ENCODE assay signal across 2 cellular contexts in genomic region chr6:84772428-84773132, GRCh38.
A peak's percentile ranks its signal among the peaks of the same experiment; 100 is the strongest.
TF ChIP-seq lines count a peak whose summit lies in the region.

No MANE protein-coding gene starts in this region.

TF ChIP-seq in endothelial cell of umbilical vein, 7 proteins besides CTCF, POLR2A, EP300 and RAD21:
- TF ChIP-seq GATA2 (IDR thresholded peaks at IDR 0.05; ENCODE audit: insufficient read depth, insufficient read length, low read depth, low read length) (no peak), EZH2 (IDR thresholded peaks at IDR 0.05; ENCODE audit: borderline replicate concordance, low read depth, low read length, severe bottlenecking) (peak; percentile 92)

TF ChIP-seq in HepG2, 621 proteins besides CTCF, POLR2A, EP300 and RAD21:
- TF ChIP-seq STAG1 (CRISPR knock-in tag; IDR thresholded peaks at IDR 0.05): no peak
- TF ChIP-seq SSRP1 (CRISPR knock-in tag; IDR thresholded peaks at IDR 0.05): no peak
- no peak for TF ChIP-seq ZNF781 (CRISPR knock-in tag; IDR thresholded peaks at IDR 0.05; ENCODE audit: borderline replicate concordance, not compliant biosample characterization)
- no peak for TF ChIP-seq ZZZ3 (CRISPR knock-in tag; IDR thresholded peaks at IDR 0.05; ENCODE audit: borderline replicate concordance)
- no peak for TF ChIP-seq MBD4 (IDR thresholded peaks at IDR 0.05; ENCODE audit: borderline replicate concordance, low read length)
- TF ChIP-seq POGZ (CRISPR knock-in tag; IDR thresholded peaks at IDR 0.05): no peak
- TF ChIP-seq, protein P1, sequence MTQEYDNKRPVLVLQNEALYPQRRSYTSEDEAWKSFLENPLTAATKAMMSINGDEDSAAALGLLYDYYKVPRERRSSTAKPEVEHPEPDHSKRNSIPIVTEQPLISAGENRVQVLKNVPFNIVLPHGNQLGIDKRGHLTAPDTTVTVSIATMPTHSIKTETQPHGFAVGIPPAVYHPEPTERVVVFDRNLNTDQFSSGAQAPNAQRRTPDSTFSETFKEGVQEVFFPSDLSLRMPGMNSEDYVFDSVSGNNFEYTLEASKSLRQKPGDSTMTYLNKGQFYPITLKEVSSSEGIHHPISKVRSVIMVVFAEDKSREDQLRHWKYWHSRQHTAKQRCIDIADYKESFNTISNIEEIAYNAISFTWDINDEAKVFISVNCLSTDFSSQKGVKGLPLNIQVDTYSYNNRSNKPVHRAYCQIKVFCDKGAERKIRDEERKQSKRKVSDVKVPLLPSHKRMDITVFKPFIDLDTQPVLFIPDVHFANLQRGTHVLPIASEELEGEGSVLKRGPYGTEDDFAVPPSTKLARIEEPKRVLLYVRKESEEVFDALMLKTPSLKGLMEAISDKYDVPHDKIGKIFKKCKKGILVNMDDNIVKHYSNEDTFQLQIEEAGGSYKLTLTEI (CRISPR knock-in tag; conservative IDR thresholded peaks at IDR 0.05): no peak
- TF ChIP-seq ZNF432 (CRISPR knock-in tag; IDR thresholded peaks at IDR 0.05; ENCODE audit: borderline replicate concordance): no peak
- TF ChIP-seq ZNF256 (CRISPR knock-in tag; conservative IDR thresholded peaks at IDR 0.05): no peak
- TF ChIP-seq WIZ (CRISPR knock-in tag; IDR thresholded peaks at IDR 0.05): no peak
- no peak for TF ChIP-seq SIX4 (CRISPR knock-in tag; IDR thresholded peaks at IDR 0.05)
- TF ChIP-seq MAF1 (CRISPR knock-in tag; IDR thresholded peaks at IDR 0.05; ENCODE audit: borderline replicate concordance): no peak
- TF ChIP-seq ZNF770 (CRISPR knock-in tag; IDR thresholded peaks at IDR 0.05): no peak
- TF ChIP-seq BCL6 (CRISPR knock-in tag; IDR thresholded peaks at IDR 0.05): no peak
- TF ChIP-seq, protein P2, sequence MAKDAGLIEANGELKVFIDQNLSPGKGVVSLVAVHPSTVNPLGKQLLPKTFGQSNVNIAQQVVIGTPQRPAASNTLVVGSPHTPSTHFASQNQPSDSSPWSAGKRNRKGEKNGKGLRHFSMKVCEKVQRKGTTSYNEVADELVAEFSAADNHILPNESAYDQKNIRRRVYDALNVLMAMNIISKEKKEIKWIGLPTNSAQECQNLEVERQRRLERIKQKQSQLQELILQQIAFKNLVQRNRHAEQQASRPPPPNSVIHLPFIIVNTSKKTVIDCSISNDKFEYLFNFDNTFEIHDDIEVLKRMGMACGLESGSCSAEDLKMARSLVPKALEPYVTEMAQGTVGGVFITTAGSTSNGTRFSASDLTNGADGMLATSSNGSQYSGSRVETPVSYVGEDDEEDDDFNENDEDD (CRISPR knock-in tag; IDR thresholded peaks at IDR 0.05; ENCODE audit: borderline replicate concordance): no peak
- TF ChIP-seq, protein P3, sequence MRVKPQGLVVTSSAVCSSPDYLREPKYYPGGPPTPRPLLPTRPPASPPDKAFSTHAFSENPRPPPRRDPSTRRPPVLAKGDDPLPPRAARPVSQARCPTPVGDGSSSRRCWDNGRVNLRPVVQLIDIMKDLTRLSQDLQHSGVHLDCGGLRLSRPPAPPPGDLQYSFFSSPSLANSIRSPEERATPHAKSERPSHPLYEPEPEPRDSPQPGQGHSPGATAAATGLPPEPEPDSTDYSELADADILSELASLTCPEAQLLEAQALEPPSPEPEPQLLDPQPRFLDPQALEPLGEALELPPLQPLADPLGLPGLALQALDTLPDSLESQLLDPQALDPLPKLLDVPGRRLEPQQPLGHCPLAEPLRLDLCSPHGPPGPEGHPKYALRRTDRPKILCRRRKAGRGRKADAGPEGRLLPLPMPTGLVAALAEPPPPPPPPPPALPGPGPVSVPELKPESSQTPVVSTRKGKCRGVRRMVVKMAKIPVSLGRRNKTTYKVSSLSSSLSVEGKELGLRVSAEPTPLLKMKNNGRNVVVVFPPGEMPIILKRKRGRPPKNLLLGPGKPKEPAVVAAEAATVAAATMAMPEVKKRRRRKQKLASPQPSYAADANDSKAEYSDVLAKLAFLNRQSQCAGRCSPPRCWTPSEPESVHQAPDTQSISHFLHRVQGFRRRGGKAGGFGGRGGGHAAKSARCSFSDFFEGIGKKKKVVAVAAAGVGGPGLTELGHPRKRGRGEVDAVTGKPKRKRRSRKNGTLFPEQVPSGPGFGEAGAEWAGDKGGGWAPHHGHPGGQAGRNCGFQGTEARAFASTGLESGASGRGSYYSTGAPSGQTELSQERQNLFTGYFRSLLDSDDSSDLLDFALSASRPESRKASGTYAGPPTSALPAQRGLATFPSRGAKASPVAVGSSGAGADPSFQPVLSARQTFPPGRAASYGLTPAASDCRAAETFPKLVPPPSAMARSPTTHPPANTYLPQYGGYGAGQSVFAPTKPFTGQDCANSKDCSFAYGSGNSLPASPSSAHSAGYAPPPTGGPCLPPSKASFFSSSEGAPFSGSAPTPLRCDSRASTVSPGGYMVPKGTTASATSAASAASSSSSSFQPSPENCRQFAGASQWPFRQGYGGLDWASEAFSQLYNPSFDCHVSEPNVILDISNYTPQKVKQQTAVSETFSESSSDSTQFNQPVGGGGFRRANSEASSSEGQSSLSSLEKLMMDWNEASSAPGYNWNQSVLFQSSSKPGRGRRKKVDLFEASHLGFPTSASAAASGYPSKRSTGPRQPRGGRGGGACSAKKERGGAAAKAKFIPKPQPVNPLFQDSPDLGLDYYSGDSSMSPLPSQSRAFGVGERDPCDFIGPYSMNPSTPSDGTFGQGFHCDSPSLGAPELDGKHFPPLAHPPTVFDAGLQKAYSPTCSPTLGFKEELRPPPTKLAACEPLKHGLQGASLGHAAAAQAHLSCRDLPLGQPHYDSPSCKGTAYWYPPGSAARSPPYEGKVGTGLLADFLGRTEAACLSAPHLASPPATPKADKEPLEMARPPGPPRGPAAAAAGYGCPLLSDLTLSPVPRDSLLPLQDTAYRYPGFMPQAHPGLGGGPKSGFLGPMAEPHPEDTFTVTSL (CRISPR knock-in tag; IDR thresholded peaks at IDR 0.05; ENCODE audit: borderline replicate concordance): no peak
- TF ChIP-seq NFE2L1 (CRISPR knock-in tag; IDR thresholded peaks at IDR 0.05; ENCODE audit: borderline replicate concordance): no peak
- TF ChIP-seq REST (IDR thresholded peaks at IDR 0.05; ENCODE audit: borderline replicate concordance in 1 of 2, low read depth in 1 of 2, low read length in 2 of 2): no peak
- TF ChIP-seq POLR2AphosphoS5 (IDR thresholded peaks at IDR 0.05; ENCODE audit: low read depth, low read length): no peak
- TF ChIP-seq ZNF446 (CRISPR knock-in tag; IDR thresholded peaks at IDR 0.05): no peak
